In genomic region chr22:30979932-30980331, GRCh38 we compare ENCODE assay signal across 22 cellular contexts.
"Had no signal": no experiment of that assay in that cellular context is flagged by ENCODE, and none has a peak within 500 bp of the region (broad histone marks: within the 10 kb centered on the region; RNA-seq: fewer than 3 reads in every experiment).

No MANE protein-coding gene starts in this region.

- H3K4me3 ChIP-seq: esophagus squamous epithelium, suprapubic skin had no signal

- H3K4me3 Mint-ChIP-seq: activated CD8-positive, alpha-beta memory T cell treated with anti-CD3 and anti-CD28 coated beads, Interleukin-2, amount 10 ng/mL, durations not matched to agents 7 days and 5 days; activated naive CD8-positive, alpha-beta T cell; activated T-cell treated with anti-CD3 and anti-CD28 coated beads, Interleukin-2, amount 50 U/mL, for 24 hours; brain; central memory CD8-positive, alpha-beta T cell; memory B cell; natural killer cell had no signal

- H3K27ac ChIP-seq: esophagus squamous epithelium, suprapubic skin had no signal

- H3K27me3 Mint-ChIP-seq: activated CD8-positive, alpha-beta memory T cell treated with anti-CD3 and anti-CD28 coated beads, Interleukin-2, amount 10 ng/mL, durations not matched to agents 7 days and 5 days; activated naive CD8-positive, alpha-beta T cell; activated T-cell treated with anti-CD3 and anti-CD28 coated beads, Interleukin-2, amount 50 U/mL, for 24 hours; central memory CD8-positive, alpha-beta T cell; memory B cell had no signal

- H3K4me1 Mint-ChIP-seq: brain; central memory CD8-positive, alpha-beta T cell; memory B cell had no signal

- H3K27me3 ChIP-seq: esophagus squamous epithelium, suprapubic skin had no signal

- DNase-seq: activated CD4-positive, alpha-beta T cell treated with anti-CD3 and anti-CD28 coated beads for 1 hour; activated CD4-positive, alpha-beta T cell treated with anti-CD3 and anti-CD28 coated beads, Interleukin-2, amount 50 U/mL, for 4 hours; activated CD8-positive, alpha-beta memory T cell treated with anti-CD3 and anti-CD28 coated beads, Interleukin-2, amount 10 ng/mL, durations not matched to agents 7 days and 5 days; activated effector memory CD4-positive, alpha-beta T cell treated with anti-CD3 and anti-CD28 coated beads, Interleukin-2, amount 50 U/mL, for 16 hours; activated T-cell treated with anti-CD3 and anti-CD28 coated beads, Interleukin-2, amount 50 U/mL, for 24 hours; amygdala; cortex of kidney; effector CD4-positive, alpha-beta T cell; esophagus squamous epithelium; glutamatergic neuron; kidney glomerular epithelial cell; left ventricle myocardium superior; natural killer cell; retina; stimulated activated CD4-positive, alpha-beta T cell treated with anti-CD3 and anti-CD28 coated beads, Interleukin-2, amount 100 ng/mL, for 48 hours; stimulated activated naive CD4-positive, alpha-beta T cell treated with Interleukin-2 at 50 U/mL for 16 hours; trophoblast cell had no signal

- ATAC-seq: activated CD8-positive, alpha-beta memory T cell treated with anti-CD3 and anti-CD28 coated beads, Interleukin-2, amount 10 ng/mL, durations not matched to agents 7 days and 5 days; left ventricle myocardium superior; natural killer cell had no signal

- H3K27ac Mint-ChIP-seq: activated CD8-positive, alpha-beta memory T cell treated with anti-CD3 and anti-CD28 coated beads, Interleukin-2, amount 10 ng/mL, durations not matched to agents 7 days and 5 days; activated naive CD8-positive, alpha-beta T cell; activated T-cell treated with anti-CD3 and anti-CD28 coated beads, Interleukin-2, amount 50 U/mL, for 24 hours; brain; memory B cell; natural killer cell had no signal

- H3K4me1 ChIP-seq: esophagus squamous epithelium, suprapubic skin had no signal
